Comparison of ENCODE assay signal across 8 cellular contexts in genomic region chr6:142886431-142887170, GRCh38. TPM values are rescaled to one million over a fixed set of nuclear protein-coding genes. Genes with fewer than 3 reads are reported as not detected.
DNase-seq lines count a peak whose midpoint lies in the region; ATAC-seq and TF ChIP-seq lines count a peak whose summit lies in the region.
"Had no signal": no experiment of that assay in that cellular context is flagged by ENCODE, and none has a peak within 500 bp of the region (broad histone marks: within the 10 kb centered on the region; RNA-seq: fewer than 3 reads in every experiment).

No MANE protein-coding gene starts in this region.

- H3K4me3 ChIP-seq in GM06990 (replicated peaks; ENCODE audit: low read depth, low read length) (no peak overlapping the region), gastrocnemius medialis (no peak overlapping the region)

- peak overlapping the region; percentile 81 to 93 (median 84) for H3K27ac ChIP-seq in gastrocnemius medialis

- in situ Hi-C loops in gastrocnemius medialis (cut with MboI; ENCODE audit: low sequenced_read_pairs in 4 of 4), result no loop called here

- ATAC-seq in GM19468 (IDR thresholded peaks at IDR 0.05; ENCODE audit: extremely low read depth, unreplicated experiment), result peak; percentile 78
- ATAC-seq in HG03469 (IDR thresholded peaks at IDR 0.05; ENCODE audit: unreplicated experiment), result peak; percentile 61
- peak; percentile 65 to 70 for ATAC-seq in gastrocnemius medialis

- H3K36me3 ChIP-seq in GM06990 (ENCODE audit: control insufficient read depth, insufficient read depth, low read length) (no peaks in the 10 kb centered on the region), gastrocnemius medialis (no peaks in the 10 kb centered on the region)
- H3K36me3 ChIP-seq: thoracic aorta had no signal

- intact Hi-C loops in gastrocnemius medialis (cut with DNase I; ENCODE audit: low total_unique reads), result loop anchor here (5.0 to 10.0 kb wide), 2 partner anchors 41 to 192 kb away; no protein-coding TSS in a partner anchor

- DNase-seq in GM06990 (ENCODE audit: extremely low read depth, insufficient read length) (peak; percentile 63), SW 1271 (lab: John Stamatoyannopoulos, UW) (peak; percentile 18 to 79), fibroblast of peridontal ligament (ENCODE audit: extremely low read depth) (peak; percentile 73), gastrocnemius medialis (no peak), NCI-H748 treated with DMSO at 0.1 percent for 48 hours (lab: John Stamatoyannopoulos, UW) (no peak)

- TF ChIP-seq CTCF in GM06990 (IDR thresholded peaks at IDR 0.05; ENCODE audit: insufficient read depth, low read length, poor library complexity, severe bottlenecking) (peak; percentile 34), gastrocnemius medialis (IDR thresholded peaks at IDR 0.05 in 4 of 5, conservative IDR thresholded peaks at IDR 0.05 in 1 of 5) (peak in 2 of 5 experiments; percentile 37 to 48)

- H3K4me1 ChIP-seq in gastrocnemius medialis, result peaks cover 67% of the 10 kb centered on the region in 2 donors

- H3K9me3 ChIP-seq in gastrocnemius medialis, result no peaks in the 10 kb centered on the region
- H3K9me3 ChIP-seq: thoracic aorta had no signal

- H3K27me3 ChIP-seq in GM06990 (replicated peaks; ENCODE audit: control insufficient read depth, insufficient read depth, low read length), result no peaks in the 10 kb centered on the region
- H3K27me3 ChIP-seq in gastrocnemius medialis, result no peaks in the 10 kb centered on the region

- no peak for TF ChIP-seq POLR2A in gastrocnemius medialis (IDR thresholded peaks at IDR 0.05)

RNA-seq across cellular contexts. Expression of gene HIVEP2, which starts 58.4 kb away (rescaled TPM):
- 10 to 100 TPM; 15.9 to 29.4 (median 25.3) TPM for total RNA-seq in gastrocnemius medialis

Comparison
In these comparisons a context has a peak if more than half of its experiments do, and no peak if none do; other contexts are left out.
1. DNase-seq: peak in GM06990 (single experiment), SW 1271 (2 of 2) and fibroblast of peridontal ligament (single experiment); none in gastrocnemius medialis (0 of 2) and NCI-H748 treated with DMSO at 0.1 percent for 48 hours (single experiment).
2. Peak in every context shown above with its lines, with median percentiles within 50 percentile points of each other: ATAC-seq.